ENCODE assay signal across 8 cellular contexts in genomic region chr12:47080725-47081502, GRCh38. TPM values are rescaled to one million over a fixed set of nuclear protein-coding genes. Genes with fewer than 3 reads are reported as not detected.
A peak's percentile ranks its signal among the peaks of the same experiment; 100 is the strongest.
DNase-seq lines count a peak whose midpoint lies in the region; ATAC-seq, FAIRE-seq and TF ChIP-seq lines count a peak whose summit lies in the region.

No MANE protein-coding gene starts in this region.

- no peak for TF ChIP-seq CTCF in Panc1 (IDR thresholded peaks at IDR 0.05)
- no peak for TF ChIP-seq CTCF in D721Med (IDR thresholded peaks at IDR 0.05; ENCODE audit: insufficient read depth, missing control alignments)

- intact Hi-C loops in Panc1 (cut with micrococcal nuclease; ENCODE audit: unreplicated experiment) (loop anchor here (5.0 kb wide), 1 partner anchor 226 kb away; no protein-coding TSS in a partner anchor), head of caudate nucleus (cut with DNase I) (no loop called here), posterior cingulate gyrus (cut with DNase I) (no loop called here)

- POLR2A ChIA-PET in Panc1 (lab: Charles Lee), result no interaction called here

- CTCF ChIA-PET in Panc1 (lab: Charles Lee), result no interaction called here

- H3K27me3 ChIP-seq in Panc1 (ENCODE audit: control insufficient read depth, insufficient read depth, low read length), result peaks cover 2% of the 10 kb centered on the region; the same call in 1 of the 2 replicates

- H3K27ac ChIP-seq in Panc1 (ENCODE audit: low read length), result peak overlapping the region; percentile 86

- DNase-seq in Panc1 (ENCODE audit: low read depth, low spot score) (no peak), head of caudate nucleus (peak in 30 of 42 donors; percentile 10 to 54 (median 22)), posterior cingulate gyrus (peak in 6 of 10 donors; percentile 14 to 86 (median 46)), D721Med (ENCODE audit: insufficient read length, low spot score) (no peak)
- DNase-seq in activated naive CD4-positive, alpha-beta T cell (lab: John Stamatoyannopoulos, UW), result peak in 3 of 4 experiments; percentile 3 to 12 (median 5)

- FAIRE-seq in D721Med (lab: Jason Lieb, UNC), result no peak

- H3K36me3 ChIP-seq in Panc1 (ENCODE audit: control insufficient read depth, insufficient read depth, low read length), result no peaks in the 10 kb centered on the region; the same call in 1 of the 2 replicates

- in situ Hi-C loops in Panc1 (cut with HindIII; ENCODE audit: low pct_unique_long_range_greater_than_20kb, low sequenced_read_pairs), result no loop called here

- H3K4me1 ChIP-seq in Panc1 (ENCODE audit: control insufficient read depth, insufficient read depth, low read length), result peaks cover 45% of the 10 kb centered on the region

- no peaks in the 10 kb centered on the region for H3K9me3 ChIP-seq in Panc1 (ENCODE audit: control insufficient read depth, insufficient read depth, low read depth, low read length)

- ATAC-seq in GM18868 (IDR thresholded peaks at IDR 0.05; ENCODE audit: unreplicated experiment), result peak; percentile 33
- peak; percentile 52 for ATAC-seq in Panc1
- no peak for ATAC-seq in HG02840 (IDR thresholded peaks at IDR 0.05; ENCODE audit: low FRiP score, unreplicated experiment)
- ATAC-seq in HG02678 (IDR thresholded peaks at IDR 0.05; ENCODE audit: unreplicated experiment), result no peak

- peak overlapping the region; percentile 67 to 85 for H3K4me3 ChIP-seq in Panc1 (ENCODE audit: low read depth in 2 of 2, low read length in 2 of 2)

- BruUV-seq in Panc1 (replicated peaks; lab: Mats Ljungman, UMichigan), result TSS peak; percentile 80

RNA-seq across cellular contexts. Expression of gene AMIGO2, which starts 1.2 kb away (rescaled TPM):
- 21.8 TPM for total RNA-seq in Panc1 (2021; ENCODE audit: unreplicated experiment)
- 12.4 TPM for polyA plus RNA-seq in Panc1 (2012; ENCODE audit: insufficient read length)

RNA-seq across cellular contexts. Expression of gene PCED1B, which starts 1.5 kb away (rescaled TPM):
- 0.82 TPM for total RNA-seq in Panc1 (2021; ENCODE audit: unreplicated experiment)
- 0.99 TPM for polyA plus RNA-seq in Panc1 (2012; ENCODE audit: insufficient read length)

Comparison
In these comparisons a context has a peak if more than half of its experiments do, and no peak if none do; other contexts are left out.
1. ATAC-seq: peak in GM18868 (single experiment) and Panc1 (single experiment); none in HG02840 (single experiment) and HG02678 (single experiment).
2. DNase-seq: peak in activated naive CD4-positive, alpha-beta T cell (3 of 4), head of caudate nucleus (30 of 42) and posterior cingulate gyrus (6 of 10); none in Panc1 (single experiment) and D721Med (single experiment).